ENCODE assay signal across 2 cellular contexts in genomic region chr22:17109113-17109865, GRCh38.
TF ChIP-seq lines count a peak whose summit lies in the region.

No MANE protein-coding gene starts in this region.

TF ChIP-seq in WTC11, 78 proteins besides CTCF, POLR2A, EP300 and RAD21:
- TF ChIP-seq ERG (CRISPR knock-in tag; IDR thresholded peaks at IDR 0.05), result no peak
- TF ChIP-seq NR3C1 (CRISPR knock-in tag; conservative IDR thresholded peaks at IDR 0.05; ENCODE audit: low read depth), result no peak
- no peak for TF ChIP-seq NFATC4 (CRISPR knock-in tag; IDR thresholded peaks at IDR 0.05)
- no peak for TF ChIP-seq CREB1 (CRISPR knock-in tag; IDR thresholded peaks at IDR 0.05)
- TF ChIP-seq TEAD4 (CRISPR knock-in tag; IDR thresholded peaks at IDR 0.05), result no peak
- no peak for TF ChIP-seq E2F4 (CRISPR knock-in tag; IDR thresholded peaks at IDR 0.05; ENCODE audit: borderline replicate concordance, low read depth)
- no peak for TF ChIP-seq FOXP1 (CRISPR knock-in tag; IDR thresholded peaks at IDR 0.05; ENCODE audit: borderline replicate concordance)
- no peak for TF ChIP-seq ZNF138 (CRISPR knock-in tag; conservative IDR thresholded peaks at IDR 0.05)

TF ChIP-seq in HepG2, 621 proteins besides CTCF, POLR2A, EP300 and RAD21:
- TF ChIP-seq AGO2 (optimal IDR thresholded peaks at IDR 0.05; ENCODE audit: low read depth, low read length) (peak; percentile 72), DNMT3B (CRISPR knock-in tag; conservative IDR thresholded peaks at IDR 0.05) (no peak)
